13 cellular contexts compared by ENCODE assay signal in genomic region chr21:28742527-28742926, GRCh38.
DNase-seq lines count a peak whose midpoint lies in the region; ATAC-seq, FAIRE-seq and TF ChIP-seq lines count a peak whose summit lies in the region.
"Had no signal": no experiment of that assay in that cellular context is flagged by ENCODE, and none has a peak within 500 bp of the region (broad histone marks: within the 10 kb centered on the region; RNA-seq: fewer than 3 reads in every experiment).

No MANE protein-coding gene starts in this region.

- H3K9me3 Mint-ChIP-seq in osteocyte (ENCODE audit: unreplicated experiment), result no peaks in the 10 kb centered on the region
- H3K9me3 Mint-ChIP-seq in natural killer cell, result no peaks in the 10 kb centered on the region
- H3K9me3 Mint-ChIP-seq: IgD-negative memory B cell had no signal

- intact Hi-C loops in natural killer cell (cut with micrococcal nuclease), result no loop called here

- H3K4me3 ChIP-seq in OCI-LY3 (ENCODE audit: low read length), result no peak overlapping the region

- no peaks in the 10 kb centered on the region for H3K36me3 ChIP-seq in OCI-LY3 (replicated peaks; ENCODE audit: low read depth, low read length)

- H3K9me3 ChIP-seq in OCI-LY3 (ENCODE audit: insufficient read depth, low read length), result no peaks in the 10 kb centered on the region

- no peak overlapping the region for H3K27ac ChIP-seq in OCI-LY3 (ENCODE audit: low read length)

- FAIRE-seq in endometrium (lab: Jason Lieb, UNC), result peak; percentile 39
- FAIRE-seq: colon had no signal

- TF ChIP-seq CTCF in OCI-LY3 (IDR thresholded peaks at IDR 0.05; ENCODE audit: low read depth, low read length) (peak; percentile 32), osteocyte (IDR thresholded peaks at IDR 0.05) (peak; percentile 67), natural killer cell (IDR thresholded peaks at IDR 0.05) (no peak)

- H3K4me3 Mint-ChIP-seq in osteocyte (ENCODE audit: unreplicated experiment) (no peak overlapping the region), natural killer cell (no peak overlapping the region)
- H3K4me3 Mint-ChIP-seq: IgD-negative memory B cell had no signal

- peaks cover 1% of the 10 kb centered on the region for H3K36me3 Mint-ChIP-seq in osteocyte (ENCODE audit: unreplicated experiment)
- peaks cover 9% of the 10 kb centered on the region for H3K36me3 Mint-ChIP-seq in natural killer cell
- H3K36me3 Mint-ChIP-seq: IgD-negative memory B cell had no signal

- ATAC-seq in natural killer cell (no peak), HG02981 (IDR thresholded peaks at IDR 0.05; ENCODE audit: unreplicated experiment) (no peak)

- DNase-seq in GM04503 (ENCODE audit: low read depth) (peak; percentile 38), osteocyte (ENCODE audit: extremely low spot score, unreplicated experiment) (no peak), HK-2 (ENCODE audit: unreplicated experiment) (no peak), natural killer cell (no peak), activated gamma-delta T cell (lab: John Stamatoyannopoulos, UW) (no peak)
- DNase-seq: activated T-cell treated with anti-CD3 and anti-CD28 coated beads for 4 hours, islet precursor cell, T-helper 2 cell had no signal

- H3K27me3 ChIP-seq in OCI-LY3 (ENCODE audit: low read depth, low read length), result no peaks in the 10 kb centered on the region

- no peaks in the 10 kb centered on the region for H3K79me2 ChIP-seq in OCI-LY3 (ENCODE audit: low read length)

- no peaks in the 10 kb centered on the region for H4K20me1 ChIP-seq in OCI-LY3 (ENCODE audit: insufficient read depth, low read length)

- peaks cover 6% of the 10 kb centered on the region; the same call in 1 of the 2 replicates for H3K4me1 ChIP-seq in OCI-LY3 (ENCODE audit: low read length)

- no peak overlapping the region for H3K4me2 ChIP-seq in OCI-LY3 (ENCODE audit: low read length)

- H3K27me3 Mint-ChIP-seq in osteocyte (ENCODE audit: unreplicated experiment), result no peaks in the 10 kb centered on the region
- no peaks in the 10 kb centered on the region for H3K27me3 Mint-ChIP-seq in natural killer cell (ENCODE audit: low read depth in 2 of 2)
- H3K27me3 Mint-ChIP-seq: IgD-negative memory B cell had no signal

- H3K27ac Mint-ChIP-seq in osteocyte (ENCODE audit: unreplicated experiment) (no peak overlapping the region), natural killer cell (no peak overlapping the region)
- H3K27ac Mint-ChIP-seq: IgD-negative memory B cell had no signal

- no peak overlapping the region for H2AFZ ChIP-seq in OCI-LY3 (ENCODE audit: low read depth, low read length)

- H3K9ac ChIP-seq in OCI-LY3 (ENCODE audit: low read length), result no peak overlapping the region

- peaks cover 12% of the 10 kb centered on the region for H3K4me1 Mint-ChIP-seq in osteocyte (ENCODE audit: unreplicated experiment)
- peaks cover 36 to 37% of the 10 kb centered on the region in 2 donors for H3K4me1 Mint-ChIP-seq in natural killer cell
